ENCODE assay signal across 23 cellular contexts in genomic region chr6:144855812-144856531, GRCh38.
DNase-seq lines count a peak whose midpoint lies in the region; ATAC-seq, FAIRE-seq and TF ChIP-seq lines count a peak whose summit lies in the region.
"Had no signal": no experiment of that assay in that cellular context is flagged by ENCODE, and none has a peak within 500 bp of the region (broad histone marks: within the 10 kb centered on the region; RNA-seq: fewer than 3 reads in every experiment).

No MANE protein-coding gene starts in this region.

- no peak for TF ChIP-seq POLR2A in GM12878 (IDR thresholded peaks at IDR 0.05; ENCODE audit: low read depth, low read length)

- RAD21 ChIA-PET in GM12878 (lab: Charles Lee; ENCODE audit: unreplicated experiment), result no interaction called here

- no peaks in the 10 kb centered on the region for H3K4me1 ChIP-seq in GM12878 (ENCODE audit: control insufficient read depth, insufficient read depth, low read length)
- H3K4me1 ChIP-seq: A549 had no signal

- DNase-seq in Calu3 (no peak), KG1 (lab: John Stamatoyannopoulos, UW) (peak; percentile 0), GM12878 (ENCODE audit: low read depth, low spot score) (no peak), immature natural killer cell (no peak), urothelium cell line (ENCODE audit: low spot score) (no peak), foreskin fibroblast (no peak)
- DNase-seq: CD4-positive, CD25-positive, alpha-beta regulatory T cell; GDM1; KBM-7; NCI-H1092 treated with DMSO at 0.1 percent for 48 hours; NCI-H1436 treated with DMSO at 0.1 percent for 48 hours; NCI-H1930; NCI-H2227 treated with DMSO at 0.1 percent for 48 hours; NCI-H510A; NCI-H774; Right ventricle myocardium superior; SW 1271 had no signal

- SMC1A ChIA-PET in GM12878 (lab: Charles Lee; ENCODE audit: uncharacterized antibody, unreplicated experiment), result no interaction called here

- H2AFZ ChIP-seq in GM12878 (ENCODE audit: control insufficient read depth, low read depth, low read length), result no peak overlapping the region

- H3K4me1 Mint-ChIP-seq in Calu3 (ENCODE audit: low read depth, unreplicated experiment), result no peaks in the 10 kb centered on the region
- peaks cover 27 to 63% of the 10 kb centered on the region in 2 donors for H3K4me1 Mint-ChIP-seq in immature natural killer cell

- H3K4me3 Mint-ChIP-seq in Calu3 (ENCODE audit: low read depth, unreplicated experiment), result no peak overlapping the region
- no peak overlapping the region for H3K4me3 Mint-ChIP-seq in immature natural killer cell
- H3K4me3 Mint-ChIP-seq: CD4-positive, CD25-positive, alpha-beta regulatory T cell had no signal

- H3K9me3 Mint-ChIP-seq in Calu3 (ENCODE audit: low read depth, unreplicated experiment) (no peaks in the 10 kb centered on the region), immature natural killer cell (no peaks in the 10 kb centered on the region)

- intact Hi-C loops in Calu3 (cut with micrococcal nuclease; ENCODE audit: unreplicated experiment), result no loop called here
- intact Hi-C loops in GM12878 (cut with micrococcal nuclease; ENCODE audit: unreplicated experiment), result no loop called here

- in situ Hi-C loops in GM12878 (cut with MboI), result no loop called here

- POLR2A ChIA-PET in GM12878 (lab: Charles Lee), result no interaction called here

- no peak for FAIRE-seq in GM12878 (lab: Jason Lieb, UNC)
- no peak for FAIRE-seq in urothelium cell line (lab: Jason Lieb, UNC)
- FAIRE-seq: A549, GM19239, H54 had no signal

- no peaks in the 10 kb centered on the region for H3K27me3 ChIP-seq in GM12878 (replicated peaks in 1 of 2; ENCODE audit: control insufficient read depth in 2 of 2, insufficient read depth in 2 of 2, low read length in 1 of 2)

- no peak overlapping the region for H3K4me3 ChIP-seq in GM12878
- no peak overlapping the region for H3K4me3 ChIP-seq in foreskin fibroblast (ENCODE audit: low read depth in 1 of 2, low read length in 2 of 2)
- H3K4me3 ChIP-seq: A549 had no signal

- no peaks in the 10 kb centered on the region for H3K79me2 ChIP-seq in GM12878 (ENCODE audit: control insufficient read depth, insufficient read depth, low read length)

- no peaks in the 10 kb centered on the region for H3K36me3 ChIP-seq in GM12878 (ENCODE audit: control insufficient read depth in 2 of 2, insufficient read depth in 2 of 2, low read length in 1 of 2)

- H3K9me3 ChIP-seq in GM12878 (replicated peaks; ENCODE audit: control insufficient read depth, insufficient read depth, low read length), result no peaks in the 10 kb centered on the region; the same call in 2 of the 3 replicates
- H3K9me3 ChIP-seq: A549 had no signal

- H3K36me3 Mint-ChIP-seq in Calu3 (ENCODE audit: insufficient read depth, unreplicated experiment) (no peaks in the 10 kb centered on the region), immature natural killer cell (peaks cover 0 to 12% (median 4%) of the 10 kb centered on the region in 3 donors)

- TSS peak; percentile 13 for BruUV-seq in Calu3 (replicated peaks; lab: Mats Ljungman, UMichigan)
- BruUV-seq in GM12878 (replicated peaks; lab: Mats Ljungman, UMichigan), result no TSS peak

- TF ChIP-seq CTCF in Calu3 (IDR thresholded peaks at IDR 0.05; ENCODE audit: unreplicated experiment) (no peak), GM12878 (IDR thresholded peaks at IDR 0.05 in 2 of 3, conservative IDR thresholded peaks at IDR 0.05 in 1 of 3; ENCODE audit: control insufficient read depth in 2 of 3, extremely low read depth in 1 of 3, insufficient read depth in 1 of 3, low read depth in 3 of 3, low read length in 3 of 3) (no peak), foreskin fibroblast (IDR thresholded peaks at IDR 0.05; ENCODE audit: low read depth, low read length) (no peak)

- no peak for TF ChIP-seq EP300 in GM12878 (IDR thresholded peaks at IDR 0.05; ENCODE audit: borderline replicate concordance in 1 of 2, control insufficient read depth in 1 of 2, low read depth in 2 of 2, low read length in 2 of 2)

- no peak overlapping the region for H3K27ac Mint-ChIP-seq in Calu3 (ENCODE audit: unreplicated experiment)
- peak overlapping the region in 4 of 6 donors; percentile 29 to 76 (median 71) for H3K27ac Mint-ChIP-seq in immature natural killer cell
- H3K27ac Mint-ChIP-seq: CD4-positive, CD25-positive, alpha-beta regulatory T cell had no signal

- CTCF ChIA-PET in Calu3 (lab: Charles Lee), result no interaction called here
- CTCF ChIA-PET in GM12878 (lab: Yijun Ruan, JAX), result interaction anchor here (0.6 kb wide), 1 partner anchor 413 kb away, joined by 3 read pairs; no protein-coding TSS in a partner anchor

- ATAC-seq in GM12878 (no peak; the same call in 2 of the 3 replicates), GM19397 (IDR thresholded peaks at IDR 0.05; ENCODE audit: unreplicated experiment) (no peak), HG02571 (IDR thresholded peaks at IDR 0.05; ENCODE audit: unreplicated experiment) (no peak)
- ATAC-seq: A549 had no signal

- no peak overlapping the region for H3K9ac ChIP-seq in GM12878 (ENCODE audit: control insufficient read depth, insufficient read depth, low read length)

- no peak overlapping the region for H3K4me2 ChIP-seq in GM12878 (ENCODE audit: control insufficient read depth, insufficient read depth)
- H3K4me2 ChIP-seq: A549 had no signal

- no peaks in the 10 kb centered on the region for H3K27me3 Mint-ChIP-seq in Calu3 (ENCODE audit: unreplicated experiment)
- peaks cover 2 to 16% (median 5%) of the 10 kb centered on the region in 3 donors for H3K27me3 Mint-ChIP-seq in immature natural killer cell (ENCODE audit: low read depth in 3 of 3)

- H3K27ac ChIP-seq in GM12878 (ENCODE audit: control insufficient read depth, insufficient read depth), result no peak overlapping the region
- H3K27ac ChIP-seq: A549, HL-60 had no signal

- 29% methylated on average over 2 of the region's 2 CpGs for WGBS in GM12878 (ENCODE audit: insufficient coverage, insufficient replicate concordance, low lambda C conversion rate, missing lambda C conversion rate)

- no peaks in the 10 kb centered on the region for H4K20me1 ChIP-seq in GM12878 (ENCODE audit: control insufficient read depth, insufficient read depth)

- no peak for TF ChIP-seq RAD21 in GM12878 (IDR thresholded peaks at IDR 0.05; ENCODE audit: insufficient read depth, low read depth, low read length)

TF ChIP-seq in GM12878, 131 proteins besides CTCF, POLR2A, EP300 and RAD21:
- TF ChIP-seq STAT3 (IDR thresholded peaks at IDR 0.05; ENCODE audit: low read depth, low read length) (no peak), BRCA1 (IDR thresholded peaks at IDR 0.05; ENCODE audit: low read depth, low read length) (no peak), USF1 (IDR thresholded peaks at IDR 0.05; ENCODE audit: borderline replicate concordance, extremely low read length, insufficient read depth, low read depth, low read length) (no peak), BCL3 (IDR thresholded peaks at IDR 0.05; ENCODE audit: borderline replicate concordance, insufficient read depth, low read depth, low read length, poor library complexity, severe bottlenecking) (peak; percentile 21), MEF2A (IDR thresholded peaks at IDR 0.05; ENCODE audit: insufficient read depth, low read depth, low read length) (no peak), SMAD5 (IDR thresholded peaks at IDR 0.05; ENCODE audit: low read depth) (no peak), ZBTB4 (CRISPR knock-in tag; IDR thresholded peaks at IDR 0.05) (no peak), ATF3 (IDR thresholded peaks at IDR 0.05; ENCODE audit: borderline replicate concordance, extremely low read depth, low read depth, low read length) (no peak), POLR2AphosphoS2 (IDR thresholded peaks at IDR 0.05; ENCODE audit: low read depth, low read length) (peak; percentile 33; the same call in 1 of the 2 replicates)
